Comparison of ENCODE assay signal across 1 cellular context in the genomic region with DNA sequence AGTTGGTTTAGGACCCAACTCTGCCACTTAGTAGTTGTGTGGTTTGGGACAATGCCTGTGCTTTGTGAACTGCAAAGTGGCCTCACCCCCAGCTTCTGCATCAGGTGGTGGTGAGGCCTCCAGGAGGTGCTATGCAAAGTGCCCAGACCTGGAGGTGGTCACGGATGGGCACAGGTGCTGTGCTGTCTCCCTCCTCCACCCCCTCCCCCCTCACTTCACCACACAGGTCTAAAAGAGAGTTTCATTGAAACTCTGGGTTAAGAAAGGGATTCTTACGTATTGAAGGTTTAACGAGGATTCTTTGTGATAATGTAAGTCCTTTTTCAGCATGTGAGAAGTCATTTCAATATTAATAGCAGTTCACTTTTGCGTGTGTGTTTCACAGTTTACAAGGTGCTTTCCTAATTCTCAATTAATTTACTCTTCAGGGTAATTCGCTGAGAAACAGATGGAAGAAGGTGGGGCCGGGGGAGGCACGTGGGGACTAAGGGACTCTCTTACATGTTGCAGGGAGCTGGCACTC.
TF ChIP-seq lines count a peak whose summit lies in the region.

No MANE protein-coding gene starts in this region.

TF ChIP-seq in GM12878, 131 proteins besides CTCF, POLR2A, EP300 and RAD21 (continued from another document):
- TF ChIP-seq PAX5 (IDR thresholded peaks at IDR 0.05; ENCODE audit: borderline replicate concordance, low read depth, low read length) (peak; percentile 98), EED (IDR thresholded peaks at IDR 0.05; ENCODE audit: low read depth) (0 out of 2 replicates have a peak, but pooled peaks have one; percentile 30), ZNF217 (IDR thresholded peaks at IDR 0.05) (0 out of 2 replicates have a peak, but pooled peaks have one; percentile 57), ZNF207 (IDR thresholded peaks at IDR 0.05; ENCODE audit: borderline replicate concordance) (0 out of 2 replicates have a peak, but pooled peaks have one; percentile 20), TAF1 (IDR thresholded peaks at IDR 0.05; ENCODE audit: borderline replicate concordance, low read depth, low read length) (no peak)
- TF ChIP-seq, protein P1, sequence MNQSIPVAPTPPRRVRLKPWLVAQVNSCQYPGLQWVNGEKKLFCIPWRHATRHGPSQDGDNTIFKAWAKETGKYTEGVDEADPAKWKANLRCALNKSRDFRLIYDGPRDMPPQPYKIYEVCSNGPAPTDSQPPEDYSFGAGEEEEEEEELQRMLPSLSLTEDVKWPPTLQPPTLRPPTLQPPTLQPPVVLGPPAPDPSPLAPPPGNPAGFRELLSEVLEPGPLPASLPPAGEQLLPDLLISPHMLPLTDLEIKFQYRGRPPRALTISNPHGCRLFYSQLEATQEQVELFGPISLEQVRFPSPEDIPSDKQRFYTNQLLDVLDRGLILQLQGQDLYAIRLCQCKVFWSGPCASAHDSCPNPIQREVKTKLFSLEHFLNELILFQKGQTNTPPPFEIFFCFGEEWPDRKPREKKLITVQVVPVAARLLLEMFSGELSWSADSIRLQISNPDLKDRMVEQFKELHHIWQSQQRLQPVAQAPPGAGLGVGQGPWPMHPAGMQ (IDR thresholded peaks at IDR 0.05; ENCODE audit: borderline replicate concordance): no peak
